18 cellular contexts compared by ENCODE assay signal in genomic region chr2:66318009-66318561, GRCh38.
DNase-seq lines count a peak whose midpoint lies in the region; ATAC-seq, FAIRE-seq and TF ChIP-seq lines count a peak whose summit lies in the region.
"Had no signal": no experiment of that assay in that cellular context is flagged by ENCODE, and none has a peak within 500 bp of the region (broad histone marks: within the 10 kb centered on the region; RNA-seq: fewer than 3 reads in every experiment).

No MANE protein-coding gene starts in this region.

- no peak overlapping the region for H4K91ac ChIP-seq in H9 (ENCODE audit: insufficient read length, low read depth, low read length)

- no peaks in the 10 kb centered on the region for H4K20me1 ChIP-seq in H9 (ENCODE audit: control insufficient read depth, insufficient read depth, insufficient read length)
- H4K20me1 ChIP-seq: BLaER1 had no signal

- H3K36me3 Mint-ChIP-seq in H9 (ENCODE audit: insufficient read depth in 1 of 3, low read depth in 3 of 3) (no peaks in the 10 kb centered on the region), WTC11 (peaks cover 10% of the 10 kb centered on the region), neural crest cell (ENCODE audit: low read depth) (peaks cover 3% of the 10 kb centered on the region)
- H3K36me3 Mint-ChIP-seq: CD8-positive, alpha-beta memory T cell had no signal

- POLR2A ChIA-PET in WTC11 (lab: Charles Lee) = no interaction called here

- H3T11ph ChIP-seq in H9 (ENCODE audit: low read length) = no peak overlapping the region

- peaks cover 6 to 7% of the 10 kb centered on the region in 2 experiments; a peak in 4 of 5 replicates for H3K9me3 Mint-ChIP-seq in H9
- peaks cover 15% of the 10 kb centered on the region for H3K9me3 Mint-ChIP-seq in WTC11
- no peaks in the 10 kb centered on the region for H3K9me3 Mint-ChIP-seq in neural crest cell

- CTCF ChIA-PET in WTC11 (lab: Charles Lee) = interaction anchor here (0.8 kb wide), 1 partner anchor 19 kb away, joined by 3 read pairs; no protein-coding TSS in a partner anchor

- H2BK12ac ChIP-seq in H9 (ENCODE audit: insufficient read length, low read depth, low read length) = no peak overlapping the region

- no peaks in the 10 kb centered on the region for H3K9me3 ChIP-seq in H9 (ENCODE audit: control insufficient read depth, low read depth, low read length)
- H3K9me3 ChIP-seq: A549, BLaER1, Caco-2, HAP-1 had no signal

- H3K4me1 ChIP-seq in H9 (ENCODE audit: insufficient read depth, low read length) = peaks cover 6% of the 10 kb centered on the region
- H3K4me1 ChIP-seq: A549, BLaER1, Caco-2, HAP-1 had no signal

- WGBS in H9 (ENCODE audit: extremely low coverage, insufficient read length, low lambda C conversion rate) = no CpG with 5 or more reads among the region's 3 CpGs

- no peak for TF ChIP-seq CTCF in H9 (conservative IDR thresholded peaks at IDR 0.05)
- no peak for TF ChIP-seq CTCF in WTC11 (IDR thresholded peaks at IDR 0.05)
- TF ChIP-seq CTCF in neural crest cell (conservative IDR thresholded peaks at IDR 0.05) = no peak

- H3K79me2 ChIP-seq in H9 (ENCODE audit: insufficient read depth, low read length) = no peaks in the 10 kb centered on the region

- H2AFZ ChIP-seq in H9 (ENCODE audit: low read length) = no peak overlapping the region
- H2AFZ ChIP-seq: GM23248 had no signal

- H3K27me3 Mint-ChIP-seq in H9 (ENCODE audit: low read depth) (no peaks in the 10 kb centered on the region), WTC11 (ENCODE audit: low read depth) (peaks cover 2% of the 10 kb centered on the region; the same call in 1 of the 2 replicates), neural crest cell (ENCODE audit: low read depth) (no peaks in the 10 kb centered on the region)
- H3K27me3 Mint-ChIP-seq: CD8-positive, alpha-beta memory T cell had no signal

- H2BK15ac ChIP-seq in H9 (ENCODE audit: low read depth, low read length) = no peak overlapping the region

- no peak overlapping the region for H3K9ac ChIP-seq in H9 (ENCODE audit: extremely low read depth, insufficient read length, low read length)
- H3K9ac ChIP-seq: BLaER1, GM23248 had no signal

- no peak overlapping the region for H3K27ac ChIP-seq in H9 (ENCODE audit: insufficient read length, low read depth, low read length)
- H3K27ac ChIP-seq: A549, BLaER1, GM23248, HL-60 had no signal

- no peaks in the 10 kb centered on the region for H3K27me3 ChIP-seq in H9 (ENCODE audit: insufficient read depth, low read length)
- H3K27me3 ChIP-seq: BLaER1 had no signal

- no peak overlapping the region for H3K4ac ChIP-seq in H9 (ENCODE audit: low read depth, low read length)

- no peak overlapping the region for H4K8ac ChIP-seq in H9 (replicated peaks; ENCODE audit: insufficient read length, low read depth, low read length)

- no peaks in the 10 kb centered on the region for H3K23me2 ChIP-seq in H9 (ENCODE audit: insufficient read length, low read depth, low read length, poor library complexity, severe bottlenecking)

- H3K27ac Mint-ChIP-seq in H9 = peak overlapping the region in 1 of 3 experiments; percentile 81; a peak in 1 of 7 replicates
- peak overlapping the region; percentile 73; the same call in 1 of the 2 replicates for H3K27ac Mint-ChIP-seq in WTC11
- peak overlapping the region; percentile 83 for H3K27ac Mint-ChIP-seq in neural crest cell (ENCODE audit: unreplicated experiment)
- H3K27ac Mint-ChIP-seq: CD8-positive, alpha-beta memory T cell; HFFc6 had no signal

- H2BK20ac ChIP-seq in H9 (ENCODE audit: low read depth, low read length, poor library complexity, severe bottlenecking) = no peak overlapping the region

- H3K4me2 ChIP-seq in H9 (ENCODE audit: insufficient read depth, insufficient read length, low read length) = peak overlapping the region; percentile 35
- H3K4me2 ChIP-seq: A549, BLaER1 had no signal

- FAIRE-seq in urothelium cell line (lab: Jason Lieb, UNC) = no peak
- FAIRE-seq: A549, GM12878, GM18507 had no signal

- no peak overlapping the region for H2AK5ac ChIP-seq in H9 (ENCODE audit: insufficient read length, low read length)

- H3K4me3 Mint-ChIP-seq in H9 (peak overlapping the region in 1 of 2 experiments; percentile 54; a peak in 2 of 5 replicates), WTC11 (no peak overlapping the region), neural crest cell (no peak overlapping the region)
- H3K4me3 Mint-ChIP-seq: CD8-positive, alpha-beta memory T cell; HFFc6 had no signal

- H2BK120ac ChIP-seq in H9 (ENCODE audit: low read depth, low read length, poor library complexity, severe bottlenecking) = no peak overlapping the region

- H3K4me1 Mint-ChIP-seq in H9 = peaks cover 23 to 24% of the 10 kb centered on the region in 2 experiments
- H3K4me1 Mint-ChIP-seq in WTC11 = peaks cover 35% of the 10 kb centered on the region
- peaks cover 26% of the 10 kb centered on the region for H3K4me1 Mint-ChIP-seq in neural crest cell
- H3K4me1 Mint-ChIP-seq: CD8-positive, alpha-beta memory T cell had no signal

- ATAC-seq in WTC11 = peak; percentile 50
- ATAC-seq in GM18519 (IDR thresholded peaks at IDR 0.05; ENCODE audit: low FRiP score, unreplicated experiment) = no peak
- ATAC-seq: A549, GM12878 had no signal

- DNase-seq in H9 = no peak
- DNase-seq in WTC11 (ENCODE audit: low spot score) = no peak
- no peak for DNase-seq in neural crest cell (ENCODE audit: low read depth, low spot score)
- DNase-seq in urothelium cell line (ENCODE audit: low spot score) = no peak
- no peak for DNase-seq in AG20443 (ENCODE audit: low spot score)
- DNase-seq: AML-193; Caco-2; CD8-positive, alpha-beta memory T cell; DMS79; GM23248; HFFc6 had no signal

- no peak overlapping the region for H3K18ac ChIP-seq in H9 (ENCODE audit: insufficient read length, low read depth, low read length)

- no peak overlapping the region for H3K23ac ChIP-seq in H9 (ENCODE audit: insufficient read length, low read depth, low read length)

- H3K56ac ChIP-seq in H9 (ENCODE audit: insufficient read length, low read depth, low read length) = no peak overlapping the region

- H3K79me1 ChIP-seq in H9 (ENCODE audit: insufficient read depth, low read depth, low read length, poor library complexity, severe bottlenecking) = no peaks in the 10 kb centered on the region

- no peak overlapping the region for H2BK5ac ChIP-seq in H9 (ENCODE audit: insufficient read length, low read length)

- no peak overlapping the region for H4K5ac ChIP-seq in H9 (ENCODE audit: insufficient read length, low read depth, low read length)

- no peak overlapping the region for H3K14ac ChIP-seq in H9 (ENCODE audit: insufficient read depth, low read length)

TF ChIP-seq in WTC11, 78 proteins besides CTCF, POLR2A, EP300 and RAD21:
- TF ChIP-seq, protein P1, sequence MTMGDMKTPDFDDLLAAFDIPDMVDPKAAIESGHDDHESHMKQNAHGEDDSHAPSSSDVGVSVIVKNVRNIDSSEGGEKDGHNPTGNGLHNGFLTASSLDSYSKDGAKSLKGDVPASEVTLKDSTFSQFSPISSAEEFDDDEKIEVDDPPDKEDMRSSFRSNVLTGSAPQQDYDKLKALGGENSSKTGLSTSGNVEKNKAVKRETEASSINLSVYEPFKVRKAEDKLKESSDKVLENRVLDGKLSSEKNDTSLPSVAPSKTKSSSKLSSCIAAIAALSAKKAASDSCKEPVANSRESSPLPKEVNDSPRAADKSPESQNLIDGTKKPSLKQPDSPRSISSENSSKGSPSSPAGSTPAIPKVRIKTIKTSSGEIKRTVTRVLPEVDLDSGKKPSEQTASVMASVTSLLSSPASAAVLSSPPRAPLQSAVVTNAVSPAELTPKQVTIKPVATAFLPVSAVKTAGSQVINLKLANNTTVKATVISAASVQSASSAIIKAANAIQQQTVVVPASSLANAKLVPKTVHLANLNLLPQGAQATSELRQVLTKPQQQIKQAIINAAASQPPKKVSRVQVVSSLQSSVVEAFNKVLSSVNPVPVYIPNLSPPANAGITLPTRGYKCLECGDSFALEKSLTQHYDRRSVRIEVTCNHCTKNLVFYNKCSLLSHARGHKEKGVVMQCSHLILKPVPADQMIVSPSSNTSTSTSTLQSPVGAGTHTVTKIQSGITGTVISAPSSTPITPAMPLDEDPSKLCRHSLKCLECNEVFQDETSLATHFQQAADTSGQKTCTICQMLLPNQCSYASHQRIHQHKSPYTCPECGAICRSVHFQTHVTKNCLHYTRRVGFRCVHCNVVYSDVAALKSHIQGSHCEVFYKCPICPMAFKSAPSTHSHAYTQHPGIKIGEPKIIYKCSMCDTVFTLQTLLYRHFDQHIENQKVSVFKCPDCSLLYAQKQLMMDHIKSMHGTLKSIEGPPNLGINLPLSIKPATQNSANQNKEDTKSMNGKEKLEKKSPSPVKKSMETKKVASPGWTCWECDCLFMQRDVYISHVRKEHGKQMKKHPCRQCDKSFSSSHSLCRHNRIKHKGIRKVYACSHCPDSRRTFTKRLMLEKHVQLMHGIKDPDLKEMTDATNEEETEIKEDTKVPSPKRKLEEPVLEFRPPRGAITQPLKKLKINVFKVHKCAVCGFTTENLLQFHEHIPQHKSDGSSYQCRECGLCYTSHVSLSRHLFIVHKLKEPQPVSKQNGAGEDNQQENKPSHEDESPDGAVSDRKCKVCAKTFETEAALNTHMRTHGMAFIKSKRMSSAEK (CRISPR knock-in tag; IDR thresholded peaks at IDR 0.05; ENCODE audit: borderline replicate concordance) = no peak
- TF ChIP-seq ZNF396 (CRISPR knock-in tag; IDR thresholded peaks at IDR 0.05; ENCODE audit: borderline replicate concordance) = no peak
- TF ChIP-seq JAZF1 (CRISPR knock-in tag; IDR thresholded peaks at IDR 0.05) = no peak
- no peak for TF ChIP-seq GTF2I (CRISPR knock-in tag; conservative IDR thresholded peaks at IDR 0.05)
- no peak for TF ChIP-seq OVOL2 (CRISPR knock-in tag; IDR thresholded peaks at IDR 0.05; ENCODE audit: borderline replicate concordance)
- TF ChIP-seq ZBTB21 (CRISPR knock-in tag; IDR thresholded peaks at IDR 0.05; ENCODE audit: borderline replicate concordance) = no peak
- TF ChIP-seq GRHL2 (CRISPR knock-in tag; IDR thresholded peaks at IDR 0.05; ENCODE audit: insufficient replicate concordance, severe bottlenecking) = no peak
- TF ChIP-seq ATF3 (CRISPR knock-in tag; conservative IDR thresholded peaks at IDR 0.05) = no peak
- no peak for TF ChIP-seq ZNF416 (CRISPR knock-in tag; IDR thresholded peaks at IDR 0.05)
